Comparison of ENCODE assay signal across 8 cellular contexts in the genomic region with DNA sequence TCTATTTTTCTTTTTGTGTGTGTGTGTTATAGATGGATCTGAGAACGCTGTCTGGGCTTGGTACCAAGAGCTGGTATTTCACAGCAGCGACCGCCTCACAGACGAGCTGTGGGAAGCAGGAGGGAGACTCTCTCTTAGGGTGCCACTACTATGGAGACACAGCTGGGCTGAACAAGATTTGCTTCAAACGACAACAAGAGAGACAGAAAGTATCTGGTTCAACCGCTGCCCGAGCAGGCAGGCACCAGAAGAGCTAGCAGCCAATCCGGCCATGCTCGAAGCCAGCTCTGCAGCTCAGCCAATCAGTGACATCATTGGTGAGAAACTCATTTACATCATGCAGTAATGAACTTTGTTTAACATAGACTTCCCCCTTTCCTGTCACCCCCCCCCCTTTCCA.
DNase-seq lines count a peak whose midpoint lies in the region; ATAC-seq and TF ChIP-seq lines count a peak whose summit lies in the region.

No MANE protein-coding gene starts in this region.

- peak overlapping the region; percentile 26 for H3K4me3 ChIP-seq in SJCRH30
- no peak overlapping the region for H3K4me3 ChIP-seq in hepatocyte
- peak overlapping the region; percentile 36 to 56 (median 51) for H3K4me3 ChIP-seq in gastrocnemius medialis

- ATAC-seq in gastrocnemius medialis: peak in 1 of 2 donors; percentile 49
- ATAC-seq in HG02610 (IDR thresholded peaks at IDR 0.05; ENCODE audit: unreplicated experiment): no peak

- in situ Hi-C loops in gastrocnemius medialis (cut with MboI; ENCODE audit: low sequenced_read_pairs in 4 of 4): no loop called here

- 83% methylated on average over 9 of the region's 9 CpGs for WGBS in hepatocyte (ENCODE audit: low lambda C conversion rate, missing lambda C conversion rate)

- TF ChIP-seq POLR2A in gastrocnemius medialis (IDR thresholded peaks at IDR 0.05): no peak

- peak overlapping the region; percentile 17 for H3K4me2 ChIP-seq in hepatocyte

- H3K27me3 ChIP-seq in SJCRH30 (0 out of 2 replicates have a peak, but pooled peaks cover 6% of the 10 kb centered on the region), hepatocyte (no peaks in the 10 kb centered on the region), gastrocnemius medialis (no peaks in the 10 kb centered on the region)

- H3K9me2 ChIP-seq in hepatocyte (replicated peaks; ENCODE audit: insufficient read depth): no peaks in the 10 kb centered on the region

- DNase-seq in DMS114 treated with DMSO at 0.1 percent for 48 hours (lab: John Stamatoyannopoulos, UW; ENCODE audit: unreplicated experiment): peak; percentile 42
- peak; percentile 13 to 39 for DNase-seq in SJCRH30
- no peak for DNase-seq in hepatocyte (ENCODE audit: low spot score)
- DNase-seq in gastrocnemius medialis: no peak
- no peak for DNase-seq in stimulated activated CD4-positive, alpha-beta T cell treated with anti-CD3 and anti-CD28 coated beads, Interleukin-15, amount 100 ng/mL, for 24 hours
- DNase-seq in stimulated activated CD8-positive, alpha-beta memory T cell treated with anti-CD3 and anti-CD28 coated beads, Interleukin-4, amount 100 ng/mL, for 48 hours: no peak
- DNase-seq in activated CD8-positive, alpha-beta memory T cell treated with anti-CD3 and anti-CD28 coated beads, Interleukin-2, amount 50 U/mL, for 4 hours: no peak

- H4K20me1 ChIP-seq in hepatocyte (ENCODE audit: insufficient read depth, poor library complexity, severe bottlenecking): no peaks in the 10 kb centered on the region

- TF ChIP-seq CTCF in hepatocyte (IDR thresholded peaks at IDR 0.05; ENCODE audit: poor library complexity) (no peak), gastrocnemius medialis (IDR thresholded peaks at IDR 0.05 in 4 of 5, conservative IDR thresholded peaks at IDR 0.05 in 1 of 5) (no peak)

- no peaks in the 10 kb centered on the region for H3K79me2 ChIP-seq in hepatocyte

- H3K9me3 ChIP-seq in SJCRH30 (replicated peaks) (no peaks in the 10 kb centered on the region), hepatocyte (ENCODE audit: low read depth) (no peaks in the 10 kb centered on the region), gastrocnemius medialis (no peaks in the 10 kb centered on the region)

- H3K36me3 ChIP-seq in SJCRH30 (no peaks in the 10 kb centered on the region), hepatocyte (replicated peaks; ENCODE audit: insufficient read depth, low read depth) (no peaks in the 10 kb centered on the region), gastrocnemius medialis (no peaks in the 10 kb centered on the region)

- no peak overlapping the region for H2AFZ ChIP-seq in hepatocyte

- H3K27ac ChIP-seq in SJCRH30: no peak overlapping the region
- H3K27ac ChIP-seq in hepatocyte: peak overlapping the region; percentile 38
- H3K27ac ChIP-seq in gastrocnemius medialis: no peak overlapping the region

- intact Hi-C loops in gastrocnemius medialis (cut with DNase I; ENCODE audit: low total_unique reads): loop anchor here (1.0 kb wide), 1 partner anchor 19 kb away; no protein-coding TSS in a partner anchor

- H3K4me1 ChIP-seq in SJCRH30 (no peaks in the 10 kb centered on the region), hepatocyte (ENCODE audit: insufficient read depth) (peaks cover 3% of the 10 kb centered on the region), gastrocnemius medialis (peaks cover 5 to 8% of the 10 kb centered on the region in 2 donors)

Comparison
In these comparisons a context has a peak if more than half of its experiments do, and no peak if none do; other contexts are left out.
1. DNase-seq: peak in DMS114 treated with DMSO at 0.1 percent for 48 hours (single experiment) and SJCRH30 (2 of 2); none in hepatocyte (single experiment), gastrocnemius medialis (0 of 2), stimulated activated CD4-positive, alpha-beta T cell treated with anti-CD3 and anti-CD28 coated beads, Interleukin-15, amount 100 ng/mL, for 24 hours (single experiment), stimulated activated CD8-positive, alpha-beta memory T cell treated with anti-CD3 and anti-CD28 coated beads, Interleukin-4, amount 100 ng/mL, for 48 hours (single experiment) and activated CD8-positive, alpha-beta memory T cell treated with anti-CD3 and anti-CD28 coated beads, Interleukin-2, amount 50 U/mL, for 4 hours (single experiment).